ENCODE assay signal across 14 cellular contexts in genomic region chr3:13045245-13045903, GRCh38. TPM values are rescaled to one million over a fixed set of nuclear protein-coding genes. Genes with fewer than 3 reads are reported as not detected.
A peak's percentile ranks its signal among the peaks of the same experiment; 100 is the strongest.
DNase-seq lines count a peak whose midpoint lies in the region; ATAC-seq and TF ChIP-seq lines count a peak whose summit lies in the region.
"Had no signal": no experiment of that assay in that cellular context is flagged by ENCODE, and none has a peak within 500 bp of the region (broad histone marks: within the 10 kb centered on the region; RNA-seq: fewer than 3 reads in every experiment).

No MANE protein-coding gene starts in this region.

- no peaks in the 10 kb centered on the region for H3K27me3 ChIP-seq in CD4-positive, alpha-beta memory T cell (ENCODE audit: insufficient read depth, low read length)
- H3K27me3 ChIP-seq in layer of hippocampus (ENCODE audit: control insufficient read depth, insufficient read depth, low read length) = no peaks in the 10 kb centered on the region
- H3K27me3 ChIP-seq in MG63 = no peaks in the 10 kb centered on the region
- H3K27me3 ChIP-seq: adrenal gland had no signal

- H3K4me3 ChIP-seq in CD4-positive, alpha-beta memory T cell (ENCODE audit: low read length in 2 of 2) = no peak overlapping the region
- H3K4me3 ChIP-seq in MG63 = no peak overlapping the region
- H3K4me3 ChIP-seq: adrenal gland had no signal

- H3K27ac ChIP-seq in CD4-positive, alpha-beta memory T cell (ENCODE audit: low read depth, low read length) = no peak overlapping the region
- H3K27ac ChIP-seq in layer of hippocampus (ENCODE audit: low read depth, low read length) = peak overlapping the region; percentile 49
- H3K27ac ChIP-seq: adrenal gland had no signal

- POLR2A ChIA-PET in CD4-positive, alpha-beta memory T cell (lab: Charles Lee; ENCODE audit: partially characterized antibody) = no interaction called here

- ATAC-seq in GM21360 (IDR thresholded peaks at IDR 0.05; ENCODE audit: unreplicated experiment) (peak; percentile 2), HG03442 (IDR thresholded peaks at IDR 0.05; ENCODE audit: unreplicated experiment) (peak; percentile 3), HG02870 (IDR thresholded peaks at IDR 0.05; ENCODE audit: unreplicated experiment) (no peak)
- ATAC-seq: HepG2 had no signal

- H3K36me3 Mint-ChIP-seq in CD4-positive, alpha-beta memory T cell = no peaks in the 10 kb centered on the region

- H3K27me3 Mint-ChIP-seq in CD4-positive, alpha-beta memory T cell = no peaks in the 10 kb centered on the region

- H3K4me1 Mint-ChIP-seq in CD4-positive, alpha-beta memory T cell = peaks cover 2 to 11% (median 5%) of the 10 kb centered on the region in 4 donors

- H3K9me3 ChIP-seq in CD4-positive, alpha-beta memory T cell (ENCODE audit: control insufficient read depth in 1 of 2, low read length in 2 of 2) = no peaks in the 10 kb centered on the region
- no peaks in the 10 kb centered on the region for H3K9me3 ChIP-seq in MG63
- H3K9me3 ChIP-seq: adrenal gland had no signal

- H3K27ac Mint-ChIP-seq in CD4-positive, alpha-beta memory T cell = peak overlapping the region in 4 of 7 donors; percentile 6 to 62 (median 35)

- intact Hi-C loops in CD4-positive, alpha-beta memory T cell (cut with micrococcal nuclease) = no loop called here

- H3K9me3 Mint-ChIP-seq in CD4-positive, alpha-beta memory T cell = no peaks in the 10 kb centered on the region
- H3K9me3 Mint-ChIP-seq: dendritic cell treated with granulocyte-macrophage colony-stimulating factor and Interleukin-4, amounts not matched to agents 40 ng/mL and 50 ng/mL, for 4 days had no signal

- H3K36me3 ChIP-seq in CD4-positive, alpha-beta memory T cell (ENCODE audit: insufficient read depth, low read length) = no peaks in the 10 kb centered on the region
- no peaks in the 10 kb centered on the region for H3K36me3 ChIP-seq in MG63
- H3K36me3 ChIP-seq: adrenal gland had no signal

- DNase-seq in CD4-positive, alpha-beta memory T cell = no peak
- DNase-seq in GM10266 (ENCODE audit: extremely low spot score) (no peak), MG63 (no peak), SK-N-DZ (ENCODE audit: low spot score) (no peak)
- DNase-seq: activated CD8-positive, alpha-beta memory T cell treated with anti-CD3 and anti-CD28 coated beads, Interleukin-2, amount 50 U/mL, for 48 hours; NCI-H1417 treated with DMSO at 0.1 percent for 48 hours; SIG-M5 had no signal

- TF ChIP-seq CTCF in GM10266 (IDR thresholded peaks at IDR 0.05; ENCODE audit: control insufficient read depth, insufficient read depth, low read depth, missing control alignments) = no peak

- CTCF ChIA-PET in CD4-positive, alpha-beta memory T cell (lab: Charles Lee; ENCODE audit: partially characterized antibody) = no interaction called here

- no peak overlapping the region for H3K4me3 Mint-ChIP-seq in CD4-positive, alpha-beta memory T cell
- H3K4me3 Mint-ChIP-seq: dendritic cell treated with granulocyte-macrophage colony-stimulating factor and Interleukin-4, amounts not matched to agents 40 ng/mL and 50 ng/mL, for 4 days had no signal

- H3K4me1 ChIP-seq in CD4-positive, alpha-beta memory T cell (ENCODE audit: insufficient read depth, low read length) = no peaks in the 10 kb centered on the region
- H3K4me1 ChIP-seq: adrenal gland had no signal

RNA-seq across cellular contexts. Expression of gene IQSEC1, which starts 27.9 kb away (rescaled TPM):
- 10 to 100 TPM; 79.3 to 82.0 TPM for total RNA-seq in CD4-positive, alpha-beta memory T cell
- 10 to 100 TPM; 11.9 to 45.3 TPM for polyA plus RNA-seq in CD4-positive, alpha-beta memory T cell
- 4.9 and 8.3 TPM in 2 replicates for total RNA-seq in MG63 (2014; rRNA removed; shearing (Covaris generic); ENCODE audit: low replicate concordance)
- 13.8 and 17.7 TPM in 2 replicates for polyA plus RNA-seq in SK-N-DZ (2014; cell fraction: cytosol; rRNA removed)
- 18.1 and 36.8 TPM in 2 replicates for polyA plus RNA-seq in SK-N-DZ (2014; cell fraction: nucleus; rRNA removed)
